ENCODE assay signal across 15 cellular contexts in the genomic region with DNA sequence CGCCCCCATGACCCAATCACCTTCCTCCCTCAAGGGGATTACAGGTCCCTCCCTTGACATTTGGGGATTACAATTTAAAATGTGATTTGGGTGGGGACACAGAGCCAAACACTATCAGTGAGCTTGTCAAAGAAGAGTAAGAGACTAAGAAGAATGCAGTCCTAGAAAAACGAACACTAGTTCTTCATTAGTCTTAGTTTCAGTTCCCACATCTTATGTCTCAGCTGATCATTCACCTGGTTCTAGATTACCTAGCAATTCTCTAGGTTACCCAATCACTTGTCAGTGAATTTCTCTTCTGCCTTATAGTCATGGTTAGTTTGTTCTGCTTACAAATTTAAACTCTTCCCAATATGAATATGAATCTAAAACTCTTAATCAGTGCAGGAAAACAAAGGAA.
"Had no signal": no experiment of that assay in that cellular context is flagged by ENCODE, and none has a peak within 500 bp of the region (broad histone marks: within the 10 kb centered on the region; RNA-seq: fewer than 3 reads in every experiment).

No MANE protein-coding gene starts in this region.

- H3K36me3 ChIP-seq: colonic mucosa, gastroesophageal sphincter, left lung, neutrophil, sigmoid colon, spleen had no signal

- H3K79me2 ChIP-seq: parathyroid adenoma had no signal

- H3K4me1 ChIP-seq: colonic mucosa, gastroesophageal sphincter, left lung, parathyroid adenoma, sigmoid colon, spleen had no signal

- DNase-seq: activated naive CD8-positive, alpha-beta T cell treated with anti-CD3 and anti-CD28 coated beads for 36 hours; amygdala; central memory CD4-positive, alpha-beta T cell; colonic mucosa; left lung; mammary epithelial cell; mucosa of descending colon; naive thymus-derived CD4-positive, alpha-beta T cell; sigmoid colon; spleen had no signal

- H2AFZ ChIP-seq: parathyroid adenoma had no signal

- ATAC-seq: gastroesophageal sphincter; left lung; mucosa of descending colon; naive thymus-derived CD4-positive, alpha-beta T cell had no signal

- FAIRE-seq: endometrium, keratinocyte had no signal

- H3K4me3 ChIP-seq: colonic mucosa, gastroesophageal sphincter, left lung, mucosa of descending colon, sigmoid colon, spleen had no signal

- H3K9me3 ChIP-seq: colonic mucosa, gastroesophageal sphincter, left lung, mucosa of descending colon, neutrophil, sigmoid colon, spleen had no signal

- H3K9ac ChIP-seq: parathyroid adenoma had no signal

- H3K27ac ChIP-seq: colonic mucosa, gastroesophageal sphincter, left lung, neutrophil, parathyroid adenoma, sigmoid colon, spleen had no signal

- H3K27me3 ChIP-seq: colonic mucosa, gastroesophageal sphincter, left lung, neutrophil, sigmoid colon, spleen had no signal
